1 cellular context compared by ENCODE assay signal in genomic region chr19:43625918-43626579, GRCh38.
TF ChIP-seq lines count a peak whose summit lies in the region.

No MANE protein-coding gene starts in this region.

TF ChIP-seq in HCT116, 20 proteins besides CTCF, POLR2A, EP300 and RAD21 (continued from another document):
- TF ChIP-seq, protein P1, sequence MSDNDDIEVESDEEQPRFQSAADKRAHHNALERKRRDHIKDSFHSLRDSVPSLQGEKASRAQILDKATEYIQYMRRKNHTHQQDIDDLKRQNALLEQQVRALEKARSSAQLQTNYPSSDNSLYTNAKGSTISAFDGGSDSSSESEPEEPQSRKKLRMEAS (IDR thresholded peaks at IDR 0.05): no peak
- TF ChIP-seq SRF (IDR thresholded peaks at IDR 0.05; ENCODE audit: low read depth): no peak
- TF ChIP-seq ZBTB33 (IDR thresholded peaks at IDR 0.05; ENCODE audit: extremely low read depth, insufficient replicate concordance, low read length): no peak
- TF ChIP-seq EGR1 (IDR thresholded peaks at IDR 0.05; ENCODE audit: low read depth): no peak
- TF ChIP-seq ZNF274 (IDR thresholded peaks at IDR 0.05; ENCODE audit: low read depth, low read length): no peak
- no peak for TF ChIP-seq TCF7L2 (IDR thresholded peaks at IDR 0.05; ENCODE audit: borderline replicate concordance, extremely low read depth, insufficient read depth, insufficient read length)
- TF ChIP-seq REST (IDR thresholded peaks at IDR 0.05; ENCODE audit: low read depth): no peak
- no peak for TF ChIP-seq CEBPB (IDR thresholded peaks at IDR 0.05; ENCODE audit: low read depth)
TF ChIP-seq in HCT116: peak in this region for 0.
